ENCODE assay signal across 8 cellular contexts in genomic region chr1:202009326-202010031, GRCh38. TPM values are rescaled to one million over a fixed set of nuclear protein-coding genes. Genes with fewer than 3 reads are reported as not detected.
A peak's percentile ranks its signal among the peaks of the same experiment; 100 is the strongest.
DNase-seq lines count a peak whose midpoint lies in the region; ATAC-seq and TF ChIP-seq lines count a peak whose summit lies in the region.

No MANE protein-coding gene starts in this region.

- H3K4me3 ChIP-seq in DOHH2 (ENCODE audit: low read length) (no peak overlapping the region), coronary artery (no peak overlapping the region)

- peaks cover 10% of the 10 kb centered on the region for H3K36me3 ChIP-seq in DOHH2 (ENCODE audit: control insufficient read depth, low read length)

- H4K20me1 ChIP-seq in DOHH2 (ENCODE audit: control insufficient read depth, insufficient read depth, low read depth, low read length), result 0 out of 2 replicates have a peak, but pooled peaks cover 3% of the 10 kb centered on the region

- no peaks in the 10 kb centered on the region for H3K79me2 ChIP-seq in DOHH2 (ENCODE audit: control insufficient read depth, low read length)

- peak; percentile 63 for DNase-seq in NCI-H2227 treated with DMSO at 0.1 percent for 48 hours (lab: John Stamatoyannopoulos, UW)
- DNase-seq in activated CD4-positive, CD25-positive, alpha-beta regulatory T cell treated with anti-CD3 and anti-CD28 coated beads, Interleukin-2, amount 50 U/mL, for 72 hours, result peak; percentile 63
- no peak for DNase-seq in coronary artery (ENCODE audit: low spot score)
- peak; percentile 76 to 83 for DNase-seq in left colon
- DNase-seq in stimulated activated CD4-positive, alpha-beta T cell treated with anti-CD3 and anti-CD28 coated beads, Interleukin-2, amount 100 ng/mL, for 48 hours, result peak; percentile 64 to 71

- no peak overlapping the region for H3K4me2 ChIP-seq in DOHH2 (ENCODE audit: low read length)

- no peaks in the 10 kb centered on the region for H3K9me3 ChIP-seq in DOHH2 (ENCODE audit: control insufficient read depth, insufficient read depth, low read length)

- H3F3A ChIP-seq in DOHH2 (ENCODE audit: control insufficient read depth, insufficient read depth), result no peaks in the 10 kb centered on the region

- H3K27me3 ChIP-seq in DOHH2 (ENCODE audit: control insufficient read depth, low read length), result no peaks in the 10 kb centered on the region

- H3K9me2 ChIP-seq in DOHH2 (replicated peaks; ENCODE audit: control insufficient read depth, low read length), result no peaks in the 10 kb centered on the region

- peak; percentile 90 for TF ChIP-seq CTCF in DOHH2 (IDR thresholded peaks at IDR 0.05; ENCODE audit: low read depth, low read length, poor library complexity, severe bottlenecking)
- TF ChIP-seq CTCF in coronary artery (IDR thresholded peaks at IDR 0.05), result peak; percentile 85

- H3K4me1 ChIP-seq in DOHH2 (ENCODE audit: control insufficient read depth, low read length), result peaks cover 10% of the 10 kb centered on the region

- H3K27ac ChIP-seq in DOHH2 (ENCODE audit: low read depth, low read length) (no peak overlapping the region), coronary artery (no peak overlapping the region)

- peak; percentile 41 for ATAC-seq in HG02852 (IDR thresholded peaks at IDR 0.05; ENCODE audit: unreplicated experiment)
- peak; percentile 34 for ATAC-seq in left colon
- no peak for ATAC-seq in HG03520 (IDR thresholded peaks at IDR 0.05; ENCODE audit: unreplicated experiment)

- intact Hi-C loops in left colon (cut with DNase I, micrococcal nuclease), result loop anchor here in 1 of 2 donors (5.0 kb wide), 2 partner anchors 108 to 128 kb away; no protein-coding TSS in a partner anchor

RNA-seq across cellular contexts. Expression of gene ELF3, which starts 0.9 kb away (rescaled TPM):
- total RNA-seq in left colon, result 1,000 to 10,000 TPM; 1,089 to 1,608 TPM

RNA-seq across cellular contexts. Expression of gene RNPEP, which starts 27.0 kb away (rescaled TPM):
- 100 to 1,000 TPM; 124 to 139 TPM for total RNA-seq in left colon

RNA-seq across cellular contexts. Expression of gene TIMM17A, which starts 54.2 kb away (rescaled TPM):
- total RNA-seq in left colon, result 10 to 100 TPM; 53.1 to 60.1 TPM
